ENCODE assay signal across 9 cellular contexts in the genomic region with DNA sequence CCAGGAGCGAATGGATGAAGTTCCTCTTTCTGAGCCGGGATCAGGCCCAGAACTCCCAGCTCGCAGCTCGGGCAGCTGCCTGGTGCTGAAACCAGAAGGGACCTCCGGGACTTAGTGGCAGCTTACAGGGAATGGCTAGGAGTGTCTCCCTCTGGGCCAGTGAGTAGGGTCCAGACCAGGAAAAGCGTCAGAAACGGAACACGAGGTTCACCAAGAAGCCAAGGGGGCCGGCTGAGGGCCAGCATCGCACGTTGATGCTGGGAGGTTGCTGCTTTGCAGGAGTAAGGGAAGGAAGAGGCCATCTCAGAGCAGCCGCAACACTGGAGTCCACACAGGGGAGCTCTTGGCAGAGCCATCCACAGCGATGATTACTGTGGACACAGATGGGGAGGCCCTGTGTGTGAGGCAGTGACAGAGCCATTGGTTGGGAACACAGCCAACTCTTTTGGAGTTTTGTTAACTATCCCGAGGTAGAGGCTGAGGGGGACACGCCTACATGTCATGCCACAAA.
DNase-seq lines count a peak whose midpoint lies in the region; ATAC-seq and TF ChIP-seq lines count a peak whose summit lies in the region.
"Had no signal": no experiment of that assay in that cellular context is flagged by ENCODE, and none has a peak within 500 bp of the region (broad histone marks: within the 10 kb centered on the region; RNA-seq: fewer than 3 reads in every experiment).

No MANE protein-coding gene starts in this region.

- DNase-seq in activated naive CD4-positive, alpha-beta T cell treated with anti-CD3 and anti-CD28 coated beads for 36 hours: peak; percentile 20
- no peak for DNase-seq in activated naive CD4-positive, alpha-beta T cell (lab: John Stamatoyannopoulos, UW)
- peak; percentile 35 to 45 for DNase-seq in SHP77 (lab: John Stamatoyannopoulos, UW)
- peak in 1 of 2 donors; percentile 35 for DNase-seq in foreskin keratinocyte
- DNase-seq in thoracic aorta (ENCODE audit: low spot score): no peak
- no peak for DNase-seq in NCI-H1417 (lab: John Stamatoyannopoulos, UW)
- DNase-seq in left lung: no peak
- no peak for DNase-seq in activated T-helper 1 cell treated with anti-CD3 and anti-CD28 coated beads, Interleukin-12 subunit alpha, Interleukin-12 subunit beta, Interleukin-2, Interleukin-4 antibody, amounts not matched to agents 30 ng/mL and 10 ng/mL and 1 ng/mL, durations not matched to agents 14 hours and 24 hours and 36 hours (ENCODE audit: low spot score)
- DNase-seq: NCI-H1417 treated with DMSO at 0.1 percent for 48 hours had no signal

- no peak overlapping the region for H3K4me3 Mint-ChIP-seq in activated naive CD4-positive, alpha-beta T cell treated with anti-CD3 and anti-CD28 coated beads for 36 hours
- no peak overlapping the region for H3K4me3 Mint-ChIP-seq in activated T-helper 1 cell treated with anti-CD3 and anti-CD28 coated beads, Interleukin-12 subunit alpha, Interleukin-12 subunit beta, Interleukin-2, Interleukin-4 antibody, amounts not matched to agents 30 ng/mL and 10 ng/mL and 1 ng/mL, durations not matched to agents 14 hours and 24 hours and 36 hours

- CTCF ChIA-PET in activated naive CD4-positive, alpha-beta T cell treated with anti-CD3 and anti-CD28 coated beads for 36 hours (lab: Charles Lee): no interaction called here

- H3K36me3 ChIP-seq in thoracic aorta (no peaks in the 10 kb centered on the region), left lung (no peaks in the 10 kb centered on the region)

- no peaks in the 10 kb centered on the region for H3K9me3 Mint-ChIP-seq in activated naive CD4-positive, alpha-beta T cell treated with anti-CD3 and anti-CD28 coated beads for 36 hours
- H3K9me3 Mint-ChIP-seq in activated T-helper 1 cell treated with anti-CD3 and anti-CD28 coated beads, Interleukin-12 subunit alpha, Interleukin-12 subunit beta, Interleukin-2, Interleukin-4 antibody, amounts not matched to agents 30 ng/mL and 10 ng/mL and 1 ng/mL, durations not matched to agents 14 hours and 24 hours and 36 hours: no peaks in the 10 kb centered on the region

- no peak overlapping the region for H3K27ac Mint-ChIP-seq in activated naive CD4-positive, alpha-beta T cell treated with anti-CD3 and anti-CD28 coated beads for 36 hours
- no peak overlapping the region for H3K27ac Mint-ChIP-seq in activated T-helper 1 cell treated with anti-CD3 and anti-CD28 coated beads, Interleukin-12 subunit alpha, Interleukin-12 subunit beta, Interleukin-2, Interleukin-4 antibody, amounts not matched to agents 30 ng/mL and 10 ng/mL and 1 ng/mL, durations not matched to agents 14 hours and 24 hours and 36 hours

- H3K9me3 ChIP-seq in thoracic aorta (no peaks in the 10 kb centered on the region), left lung (no peaks in the 10 kb centered on the region)

- intact Hi-C loops in activated naive CD4-positive, alpha-beta T cell treated with anti-CD3 and anti-CD28 coated beads for 36 hours (cut with micrococcal nuclease): no loop called here
- intact Hi-C loops in left lung (cut with DNase I): no loop called here
- intact Hi-C loops in activated T-helper 1 cell treated with anti-CD3 and anti-CD28 coated beads, Interleukin-12 subunit alpha, Interleukin-12 subunit beta, Interleukin-2, Interleukin-4 antibody, amounts not matched to agents 30 ng/mL and 10 ng/mL and 1 ng/mL, durations not matched to agents 14 hours and 24 hours and 36 hours (cut with micrococcal nuclease): no loop called here

- TF ChIP-seq CTCF in foreskin keratinocyte (conservative IDR thresholded peaks at IDR 0.05) (no peak), thoracic aorta (IDR thresholded peaks at IDR 0.05) (no peak), left lung (IDR thresholded peaks at IDR 0.05) (no peak)

- H3K27ac ChIP-seq in foreskin keratinocyte: no peak overlapping the region
- H3K27ac ChIP-seq in thoracic aorta: peak overlapping the region; percentile 59 to 68
- no peak overlapping the region for H3K27ac ChIP-seq in left lung

- H3K27me3 ChIP-seq in foreskin keratinocyte: peaks cover 81% of the 10 kb centered on the region
- H3K27me3 ChIP-seq in thoracic aorta (replicated peaks; ENCODE audit: insufficient read depth): no peaks in the 10 kb centered on the region
- H3K27me3 ChIP-seq in left lung: peaks cover 0 to 13% of the 10 kb centered on the region in 2 donors

- peaks cover 18% of the 10 kb centered on the region for H3K27me3 Mint-ChIP-seq in activated naive CD4-positive, alpha-beta T cell treated with anti-CD3 and anti-CD28 coated beads for 36 hours (ENCODE audit: low read depth)
- peaks cover 32% of the 10 kb centered on the region for H3K27me3 Mint-ChIP-seq in activated T-helper 1 cell treated with anti-CD3 and anti-CD28 coated beads, Interleukin-12 subunit alpha, Interleukin-12 subunit beta, Interleukin-2, Interleukin-4 antibody, amounts not matched to agents 30 ng/mL and 10 ng/mL and 1 ng/mL, durations not matched to agents 14 hours and 24 hours and 36 hours (ENCODE audit: insufficient read depth)

- H3K36me3 Mint-ChIP-seq in activated naive CD4-positive, alpha-beta T cell treated with anti-CD3 and anti-CD28 coated beads for 36 hours (ENCODE audit: low read depth): no peaks in the 10 kb centered on the region
- no peaks in the 10 kb centered on the region for H3K36me3 Mint-ChIP-seq in activated T-helper 1 cell treated with anti-CD3 and anti-CD28 coated beads, Interleukin-12 subunit alpha, Interleukin-12 subunit beta, Interleukin-2, Interleukin-4 antibody, amounts not matched to agents 30 ng/mL and 10 ng/mL and 1 ng/mL, durations not matched to agents 14 hours and 24 hours and 36 hours (ENCODE audit: low read depth)

- no peaks in the 10 kb centered on the region for H3K4me1 Mint-ChIP-seq in activated naive CD4-positive, alpha-beta T cell treated with anti-CD3 and anti-CD28 coated beads for 36 hours (ENCODE audit: low read depth)
- H3K4me1 Mint-ChIP-seq in activated T-helper 1 cell treated with anti-CD3 and anti-CD28 coated beads, Interleukin-12 subunit alpha, Interleukin-12 subunit beta, Interleukin-2, Interleukin-4 antibody, amounts not matched to agents 30 ng/mL and 10 ng/mL and 1 ng/mL, durations not matched to agents 14 hours and 24 hours and 36 hours (ENCODE audit: low read depth): no peaks in the 10 kb centered on the region

- H3K4me1 ChIP-seq in foreskin keratinocyte (no peaks in the 10 kb centered on the region), thoracic aorta (ENCODE audit: control insufficient read depth in 1 of 2, low read depth in 2 of 2) (peaks cover 8 to 48% of the 10 kb centered on the region in 2 donors), left lung (peaks cover 0 to 18% of the 10 kb centered on the region in 2 donors)

- H3K4me3 ChIP-seq in thoracic aorta: no peak overlapping the region
- no peak overlapping the region for H3K4me3 ChIP-seq in left lung

- ATAC-seq in foreskin keratinocyte (peak; percentile 28), thoracic aorta (ENCODE audit: insufficient number of reproducible peaks, low FRiP score, low read depth) (no peak), left lung (no peak)

Comparison
In these comparisons a context has a peak if more than half of its experiments do, and no peak if none do; other contexts are left out.
1. DNase-seq: peak in activated naive CD4-positive, alpha-beta T cell treated with anti-CD3 and anti-CD28 coated beads for 36 hours (single experiment) and SHP77 (2 of 2); none in activated naive CD4-positive, alpha-beta T cell (0 of 4), thoracic aorta (single experiment), NCI-H1417 (0 of 3), left lung (0 of 2) and activated T-helper 1 cell treated with anti-CD3 and anti-CD28 coated beads, Interleukin-12 subunit alpha, Interleukin-12 subunit beta, Interleukin-2, Interleukin-4 antibody, amounts not matched to agents 30 ng/mL and 10 ng/mL and 1 ng/mL, durations not matched to agents 14 hours and 24 hours and 36 hours (single experiment).
2. H3K27ac ChIP-seq: peak in thoracic aorta (2 of 2); none in foreskin keratinocyte (single experiment) and left lung (0 of 2).